Comparison of ENCODE assay signal across 10 cellular contexts in the genomic region with DNA sequence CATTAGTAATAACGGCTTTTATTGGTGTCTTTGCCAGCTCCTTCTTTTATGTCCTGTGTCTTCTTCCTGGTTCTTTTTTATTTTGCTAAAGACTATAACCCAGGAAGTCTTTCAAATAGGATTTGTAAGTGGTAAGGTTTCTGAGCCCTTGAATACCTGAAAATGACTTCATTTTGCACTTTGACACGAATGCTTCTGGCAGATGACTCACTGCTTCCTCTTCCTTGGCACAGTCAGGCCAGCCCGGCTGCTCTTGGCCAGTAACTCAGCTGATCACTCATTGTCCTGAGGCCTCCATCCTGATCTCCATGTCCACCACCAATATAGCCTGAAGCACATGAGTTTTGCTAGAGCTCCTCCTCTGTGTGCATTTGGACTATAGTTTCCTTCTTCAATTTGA. TPM values are rescaled to one million over a fixed set of nuclear protein-coding genes. Genes with fewer than 3 reads are reported as not detected.
DNase-seq lines count a peak whose midpoint lies in the region; ATAC-seq and TF ChIP-seq lines count a peak whose summit lies in the region.
"Had no signal": no experiment of that assay in that cellular context is flagged by ENCODE, and none has a peak within 500 bp of the region (broad histone marks: within the 10 kb centered on the region; RNA-seq: fewer than 3 reads in every experiment).

No MANE protein-coding gene starts in this region.

- ATAC-seq in heart left ventricle (peak in 3 of 4 donors; percentile 84 to 93 (median 86)), GM21825 (IDR thresholded peaks at IDR 0.05; ENCODE audit: unreplicated experiment) (no peak)
- ATAC-seq: K562 had no signal

- in situ Hi-C loops in astrocyte of the spinal cord (cut with HindIII; ENCODE audit: low sequenced_read_pairs): no loop called here

- 20 to 32% (median 29%) methylated on average over 3 of the region's 3 CpGs for WGBS in heart left ventricle, 4 donors

- DNase-seq in heart left ventricle (peak in 2 of 5 donors; percentile 18 to 79), right atrium auricular region (ENCODE audit: low spot score) (no peak), astrocyte of the spinal cord (ENCODE audit: low read depth, low spot score) (peak; percentile 78), kidney epithelial cell (ENCODE audit: low read depth) (peak; percentile 92), DMS153 (lab: John Stamatoyannopoulos, UW) (no peak), cerebellar cortex (ENCODE audit: low spot score) (no peak)
- no peak for DNase-seq in activated CD4-positive, alpha-beta memory T cell treated with anti-CD3 and anti-CD28 coated beads for 36 hours
- DNase-seq: occipital lobe had no signal

- peaks cover 1% of the 10 kb centered on the region for H3K36me3 Mint-ChIP-seq in activated CD4-positive, alpha-beta memory T cell treated with anti-CD3 and anti-CD28 coated beads for 36 hours

- no peak for TF ChIP-seq POLR2A in heart left ventricle (IDR thresholded peaks at IDR 0.05)

- H3K4me1 Mint-ChIP-seq in activated CD4-positive, alpha-beta memory T cell treated with anti-CD3 and anti-CD28 coated beads for 36 hours (ENCODE audit: low read depth): no peaks in the 10 kb centered on the region

- no peak overlapping the region for H3K4me3 ChIP-seq in heart left ventricle
- no peak overlapping the region for H3K4me3 ChIP-seq in right atrium auricular region
- no peak overlapping the region for H3K4me3 ChIP-seq in astrocyte of the spinal cord (ENCODE audit: low read depth, low read length)
- no peak overlapping the region for H3K4me3 ChIP-seq in kidney epithelial cell (ENCODE audit: low read depth, low read length)
- H3K4me3 ChIP-seq: K562 had no signal

- POLR2A ChIA-PET in activated CD4-positive, alpha-beta memory T cell treated with anti-CD3 and anti-CD28 coated beads for 36 hours (lab: Charles Lee): no interaction called here

- TF ChIP-seq CTCF in heart left ventricle (IDR thresholded peaks at IDR 0.05): no peak
- TF ChIP-seq CTCF in right atrium auricular region (IDR thresholded peaks at IDR 0.05): no peak
- no peak for TF ChIP-seq CTCF in astrocyte of the spinal cord (IDR thresholded peaks at IDR 0.05; ENCODE audit: low read depth, low read length)
- TF ChIP-seq CTCF in kidney epithelial cell (IDR thresholded peaks at IDR 0.05; ENCODE audit: insufficient read depth, low read length, poor library complexity, severe bottlenecking): no peak

- peaks cover 0 to 34% (median 8%) of the 10 kb centered on the region in 9 donors for H3K36me3 ChIP-seq in heart left ventricle
- peaks cover 4% of the 10 kb centered on the region for H3K36me3 ChIP-seq in right atrium auricular region
- H3K36me3 ChIP-seq in kidney epithelial cell (ENCODE audit: control insufficient read depth, insufficient read depth, low read length): peaks cover 1% of the 10 kb centered on the region

- H3K27ac ChIP-seq in heart left ventricle (peak overlapping the region in 3 of 12 donors; percentile 32 to 68 (median 52)), right atrium auricular region (peak overlapping the region in 1 of 2 donors; percentile 23)

- CTCF ChIA-PET in activated CD4-positive, alpha-beta memory T cell treated with anti-CD3 and anti-CD28 coated beads for 36 hours (lab: Charles Lee): interaction anchor here (1.2 kb wide), 1 partner anchor 9 kb away, joined by 3 read pairs; no protein-coding TSS in a partner anchor

- no peak overlapping the region for H3K27ac Mint-ChIP-seq in activated CD4-positive, alpha-beta memory T cell treated with anti-CD3 and anti-CD28 coated beads for 36 hours

- peaks cover 0 to 16% (median 6%) of the 10 kb centered on the region in 12 donors for H3K9me3 ChIP-seq in heart left ventricle
- peaks cover 0 to 16% of the 10 kb centered on the region in 2 donors for H3K9me3 ChIP-seq in right atrium auricular region

- H3K4me3 Mint-ChIP-seq in activated CD4-positive, alpha-beta memory T cell treated with anti-CD3 and anti-CD28 coated beads for 36 hours: no peak overlapping the region

- H3K27me3 ChIP-seq in heart left ventricle (no peaks in the 10 kb centered on the region), right atrium auricular region (no peaks in the 10 kb centered on the region), kidney epithelial cell (ENCODE audit: control insufficient read depth, insufficient read depth, low read length) (no peaks in the 10 kb centered on the region)

- H3K4me1 ChIP-seq in heart left ventricle: peaks cover 0 to 25% (median 5%) of the 10 kb centered on the region in 12 donors
- H3K4me1 ChIP-seq in right atrium auricular region: peaks cover 0 to 9% of the 10 kb centered on the region in 2 donors

- intact Hi-C loops in heart left ventricle (cut with DNase I): loop anchor here in 1 of 10 donors (10.0 kb wide), 1 partner anchor 57 kb away; no protein-coding TSS in a partner anchor
- intact Hi-C loops in activated CD4-positive, alpha-beta memory T cell treated with anti-CD3 and anti-CD28 coated beads for 36 hours (cut with micrococcal nuclease): no loop called here

- peaks cover 5% of the 10 kb centered on the region for H3K27me3 Mint-ChIP-seq in activated CD4-positive, alpha-beta memory T cell treated with anti-CD3 and anti-CD28 coated beads for 36 hours

- peaks cover 21% of the 10 kb centered on the region for H3K9me3 Mint-ChIP-seq in activated CD4-positive, alpha-beta memory T cell treated with anti-CD3 and anti-CD28 coated beads for 36 hours

RNA-seq across cellular contexts. Expression of a gene that starts 48.7 kb away (rescaled TPM):
- total RNA-seq in heart left ventricle: under 1 TPM in 2 of 9 donors, not detected in 7; 0.20 to 0.25 TPM
- under 1 TPM; 0.07 to 0.11 TPM for polyA plus RNA-seq in heart left ventricle
- total RNA-seq in right atrium auricular region: not detected
- not detected in 2 replicates for total RNA-seq in kidney epithelial cell
- total RNA-seq in activated CD4-positive, alpha-beta memory T cell treated with anti-CD3 and anti-CD28 coated beads for 36 hours: not detected
- total RNA-seq: K562 had no signal
- polyA plus RNA-seq: K562 had no signal

Comparison
In these comparisons a context has a peak if more than half of its experiments do, and no peak if none do; other contexts are left out.
1. DNase-seq: peak in astrocyte of the spinal cord (single experiment) and kidney epithelial cell (single experiment); none in right atrium auricular region (single experiment), DMS153 (single experiment), cerebellar cortex (single experiment) and activated CD4-positive, alpha-beta memory T cell treated with anti-CD3 and anti-CD28 coated beads for 36 hours (single experiment).